Comparison of ENCODE assay signal across 1 cellular context in genomic region chr14:103730490-103731035, GRCh38.
TF ChIP-seq lines count a peak whose summit lies in the region.

No MANE protein-coding gene starts in this region.

TF ChIP-seq in GM23338, 12 proteins besides CTCF, POLR2A, EP300 and RAD21 (continued from another document):
- TF ChIP-seq ZNF462 (CRISPR knock-in tag; IDR thresholded peaks at IDR 0.05) = no peak
